Comparison of ENCODE assay signal across 8 cellular contexts in the genomic region with DNA sequence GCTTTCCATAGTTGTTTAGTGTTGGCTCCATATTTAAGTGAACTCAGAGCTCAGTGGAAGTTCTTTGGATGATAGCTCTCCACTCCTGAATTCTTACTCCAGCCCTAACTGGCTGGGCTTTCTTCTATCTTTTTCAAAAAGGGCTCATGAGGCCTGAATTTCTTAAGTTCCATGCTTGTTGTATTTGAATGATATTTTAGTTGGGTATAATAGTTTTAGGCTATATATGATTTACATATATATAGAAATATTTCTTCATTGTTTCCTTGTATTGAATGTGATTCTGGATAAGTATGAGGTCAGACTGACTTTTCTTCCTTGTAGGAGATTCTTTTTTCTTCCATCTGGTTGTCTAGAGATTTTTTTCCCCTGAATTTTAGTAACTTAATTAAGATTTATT.
"Had no signal": no experiment of that assay in that cellular context is flagged by ENCODE, and none has a peak within 500 bp of the region (broad histone marks: within the 10 kb centered on the region; RNA-seq: fewer than 3 reads in every experiment).

No MANE protein-coding gene starts in this region.

- ATAC-seq: GM12878 had no signal

- H3K4me3 ChIP-seq: GM12878 had no signal

- FAIRE-seq: G401.6, GM12878, GM12891, GM12892, GM18507, GM19239 had no signal

- DNase-seq: GDM1, GF-D8 had no signal
